Comparison of ENCODE assay signal across 1 cellular context in the genomic region with DNA sequence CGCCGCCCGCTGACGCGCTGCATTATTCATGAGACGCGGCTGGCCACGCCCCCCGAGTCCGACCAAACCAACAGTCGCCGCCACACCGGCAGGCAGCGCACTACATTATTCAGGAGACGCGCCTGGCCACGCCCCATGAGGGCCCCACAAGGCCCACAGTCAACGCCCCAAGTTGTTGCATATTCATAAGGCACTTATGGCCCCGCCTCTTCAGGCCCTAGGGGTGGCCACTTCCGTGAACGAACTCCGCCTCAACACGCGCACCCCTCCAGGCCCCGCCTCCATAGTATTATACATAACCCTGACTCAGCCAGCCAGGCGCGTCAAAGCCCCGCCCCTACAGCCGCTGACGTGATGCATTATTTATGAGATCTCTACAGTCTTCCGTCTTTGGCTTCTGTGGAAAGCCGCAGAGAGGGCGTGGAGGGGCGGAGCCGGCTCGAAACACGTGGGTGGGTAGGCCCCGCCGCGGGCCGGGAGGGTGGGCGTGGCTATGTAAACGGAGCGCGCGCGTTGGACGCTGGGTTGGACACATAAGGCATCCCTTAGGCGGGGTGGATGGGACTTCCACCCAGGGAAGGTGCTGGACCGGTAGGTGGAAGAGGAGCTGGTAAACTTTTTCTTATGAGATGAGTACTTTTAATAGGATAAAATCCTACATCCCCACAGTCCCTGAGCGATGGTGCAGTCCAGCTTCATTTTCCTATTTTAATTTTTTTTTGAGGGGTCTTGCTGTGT.
A peak's percentile ranks its signal among the peaks of the same experiment; 100 is the strongest.
TF ChIP-seq lines count a peak whose summit lies in the region.

No MANE protein-coding gene starts in this region.

TF ChIP-seq in GM23338, 12 proteins besides CTCF, POLR2A, EP300 and RAD21:
- TF ChIP-seq ZNF462 (CRISPR knock-in tag; IDR thresholded peaks at IDR 0.05) (no peak), CREB1 (CRISPR knock-in tag; IDR thresholded peaks at IDR 0.05; ENCODE audit: low read depth) (peak; percentile 71), STAT1 (IDR thresholded peaks at IDR 0.05; ENCODE audit: unreplicated experiment) (no peak), ZNF114 (CRISPR knock-in tag; IDR thresholded peaks at IDR 0.05) (no peak)
